In the genomic region with DNA sequence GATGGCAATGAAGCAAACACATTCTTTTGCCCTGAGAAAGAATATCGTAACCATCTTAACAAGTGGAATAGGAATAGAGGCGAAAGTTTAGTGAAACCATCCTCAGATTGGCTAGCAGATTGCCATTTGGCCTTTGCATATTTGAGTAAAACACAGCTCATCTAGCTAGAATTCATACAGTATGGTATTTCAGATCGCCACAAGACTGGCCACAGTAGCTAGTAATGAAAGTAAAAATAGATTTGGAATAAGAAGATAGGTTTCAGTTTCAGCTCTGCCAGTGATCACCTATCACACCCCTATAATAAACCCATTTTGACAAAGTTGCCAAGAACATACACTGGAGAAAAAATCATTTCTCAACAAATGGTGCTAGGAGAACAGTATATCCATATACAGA, we compare ENCODE assay signal across 22 cellular contexts.
A peak's percentile ranks its signal among the peaks of the same experiment; 100 is the strongest.
DNase-seq lines count a peak whose midpoint lies in the region; ATAC-seq and TF ChIP-seq lines count a peak whose summit lies in the region.
"Had no signal": no experiment of that assay in that cellular context is flagged by ENCODE, and none has a peak within 500 bp of the region (broad histone marks: within the 10 kb centered on the region; RNA-seq: fewer than 3 reads in every experiment).

No MANE protein-coding gene starts in this region.

- no peak for TF ChIP-seq CTCF in MM.1S (IDR thresholded peaks at IDR 0.05; ENCODE audit: low read length)
- no peak for TF ChIP-seq CTCF in H9 (conservative IDR thresholded peaks at IDR 0.05)

- H3K9ac ChIP-seq in MM.1S (ENCODE audit: low read length) = no peak overlapping the region
- H3K9ac ChIP-seq in H9 (ENCODE audit: extremely low read depth, insufficient read length, low read length) = no peak overlapping the region
- H3K9ac ChIP-seq: BLaER1 treated with 17β-estradiol and CSF1 and Interleukin-3, amounts not matched to agents 10 nM and 100 nM had no signal

- no peaks in the 10 kb centered on the region for H3K36me3 ChIP-seq in MM.1S (replicated peaks; ENCODE audit: insufficient read depth, low read length)
- H3K36me3 ChIP-seq: BLaER1 treated with 17β-estradiol and CSF1 and Interleukin-3, amounts not matched to agents 10 nM and 100 nM; SJCRH30 had no signal

- no peak overlapping the region for H3K23ac ChIP-seq in H9 (ENCODE audit: insufficient read length, low read depth, low read length)

- DNase-seq in MM.1S (peak; percentile 84), HUDEP-2 (lab: John Stamatoyannopoulos, UW; ENCODE audit: unreplicated experiment in 76 of 76) (no peak), H9 (no peak)
- DNase-seq in activated CD4-positive, CD25-positive, alpha-beta regulatory T cell (lab: John Stamatoyannopoulos, UW) = no peak
- DNase-seq in activated CD8-positive, alpha-beta memory T cell treated with anti-CD3 and anti-CD28 coated beads, Interleukin-2, amount 10 ng/mL, durations not matched to agents 7 days and 5 days = no peak
- DNase-seq: Calu3; CD8-positive, alpha-beta T cell; DMS53; EL; HCEC 1CT; NCI-H187; NCI-H2107; NCI-H226; NCI-H526; SJCRH30; T1000 had no signal

- H3K27ac ChIP-seq in MM.1S (ENCODE audit: low read length) (no peak overlapping the region), H9 (ENCODE audit: insufficient read length, low read depth, low read length) (no peak overlapping the region)
- H3K27ac ChIP-seq: A549; BLaER1 treated with 17β-estradiol and CSF1 and Interleukin-3, amounts not matched to agents 10 nM and 100 nM; SJCRH30 had no signal

- H3K27me3 ChIP-seq in MM.1S (replicated peaks; ENCODE audit: insufficient read depth, low read length) (no peaks in the 10 kb centered on the region), H9 (ENCODE audit: insufficient read depth, low read length) (no peaks in the 10 kb centered on the region)
- H3K27me3 ChIP-seq: BLaER1 treated with 17β-estradiol and CSF1 and Interleukin-3, amounts not matched to agents 10 nM and 100 nM; SJCRH30 had no signal

- H3K9me3 Mint-ChIP-seq in activated CD8-positive, alpha-beta memory T cell treated with anti-CD3 and anti-CD28 coated beads, Interleukin-2, amount 10 ng/mL, durations not matched to agents 7 days and 5 days (ENCODE audit: low read depth) = no peaks in the 10 kb centered on the region
- no peaks in the 10 kb centered on the region for H3K9me3 Mint-ChIP-seq in H9
- H3K9me3 Mint-ChIP-seq: CD8-positive, alpha-beta T cell had no signal

- no peaks in the 10 kb centered on the region for H3K9me2 ChIP-seq in MM.1S (replicated peaks; ENCODE audit: insufficient read depth, low read length)

- no peaks in the 10 kb centered on the region for H3K36me3 Mint-ChIP-seq in activated CD8-positive, alpha-beta memory T cell treated with anti-CD3 and anti-CD28 coated beads, Interleukin-2, amount 10 ng/mL, durations not matched to agents 7 days and 5 days
- H3K36me3 Mint-ChIP-seq in H9 (ENCODE audit: insufficient read depth in 1 of 3, low read depth in 3 of 3) = no peaks in the 10 kb centered on the region
- H3K36me3 Mint-ChIP-seq: CD8-positive, alpha-beta T cell had no signal

- H3K79me1 ChIP-seq in H9 (ENCODE audit: insufficient read depth, low read depth, low read length, poor library complexity, severe bottlenecking) = no peaks in the 10 kb centered on the region

- H2BK120ac ChIP-seq in H9 (ENCODE audit: low read depth, low read length, poor library complexity, severe bottlenecking) = no peak overlapping the region

- H3T11ph ChIP-seq in H9 (ENCODE audit: low read length) = no peak overlapping the region

- no peak overlapping the region for H3K14ac ChIP-seq in H9 (ENCODE audit: insufficient read depth, low read length)

- no peak overlapping the region for H2BK15ac ChIP-seq in H9 (ENCODE audit: low read depth, low read length)

- no peaks in the 10 kb centered on the region for H3K9me3 ChIP-seq in MM.1S (replicated peaks; ENCODE audit: insufficient read depth, low read length)
- H3K9me3 ChIP-seq in H9 (ENCODE audit: control insufficient read depth, low read depth, low read length) = no peaks in the 10 kb centered on the region
- H3K9me3 ChIP-seq: A549; BLaER1 treated with 17β-estradiol and CSF1 and Interleukin-3, amounts not matched to agents 10 nM and 100 nM; SJCRH30 had no signal

- H3K27ac Mint-ChIP-seq in activated CD8-positive, alpha-beta memory T cell treated with anti-CD3 and anti-CD28 coated beads, Interleukin-2, amount 10 ng/mL, durations not matched to agents 7 days and 5 days = no peak overlapping the region
- H3K27ac Mint-ChIP-seq in H9 = no peak overlapping the region
- H3K27ac Mint-ChIP-seq: CD8-positive, alpha-beta T cell had no signal

- no peaks in the 10 kb centered on the region for H3K79me2 ChIP-seq in MM.1S (ENCODE audit: low read length)
- H3K79me2 ChIP-seq in H9 (ENCODE audit: insufficient read depth, low read length) = no peaks in the 10 kb centered on the region

- H2BK20ac ChIP-seq in H9 (ENCODE audit: low read depth, low read length, poor library complexity, severe bottlenecking) = no peak overlapping the region

- H3F3A ChIP-seq in MM.1S (ENCODE audit: insufficient read depth, low read length) = peaks cover 12% of the 10 kb centered on the region; the same call in 1 of the 2 replicates

- H4K5ac ChIP-seq in H9 (ENCODE audit: insufficient read length, low read depth, low read length) = no peak overlapping the region

- no peaks in the 10 kb centered on the region for H3K23me2 ChIP-seq in H9 (ENCODE audit: insufficient read length, low read depth, low read length, poor library complexity, severe bottlenecking)

- H2AK5ac ChIP-seq in H9 (ENCODE audit: insufficient read length, low read length) = no peak overlapping the region

- H3K27me3 Mint-ChIP-seq in activated CD8-positive, alpha-beta memory T cell treated with anti-CD3 and anti-CD28 coated beads, Interleukin-2, amount 10 ng/mL, durations not matched to agents 7 days and 5 days = no peaks in the 10 kb centered on the region
- H3K27me3 Mint-ChIP-seq in H9 (ENCODE audit: low read depth) = no peaks in the 10 kb centered on the region

- H3K4me1 ChIP-seq in MM.1S (ENCODE audit: low read length) (peaks cover 32% of the 10 kb centered on the region), H9 (ENCODE audit: insufficient read depth, low read length) (no peaks in the 10 kb centered on the region)
- H3K4me1 ChIP-seq: A549, SJCRH30 had no signal

- no peak overlapping the region for H3K4me3 ChIP-seq in MM.1S (ENCODE audit: low read length)
- H3K4me3 ChIP-seq: A549; BLaER1 treated with 17β-estradiol and CSF1 and Interleukin-3, amounts not matched to agents 10 nM and 100 nM; SJCRH30 had no signal

- no peak overlapping the region for H3K18ac ChIP-seq in H9 (ENCODE audit: insufficient read length, low read depth, low read length)

- H2BK5ac ChIP-seq in H9 (ENCODE audit: insufficient read length, low read length) = no peak overlapping the region

- WGBS in H9 (ENCODE audit: extremely low coverage, insufficient read length, low lambda C conversion rate) = no CpG with 5 or more reads among the region's 3 CpGs

- H2BK12ac ChIP-seq in H9 (ENCODE audit: insufficient read length, low read depth, low read length) = no peak overlapping the region

- H3K4me1 Mint-ChIP-seq in activated CD8-positive, alpha-beta memory T cell treated with anti-CD3 and anti-CD28 coated beads, Interleukin-2, amount 10 ng/mL, durations not matched to agents 7 days and 5 days = no peaks in the 10 kb centered on the region
- peaks cover 7 to 8% of the 10 kb centered on the region in 2 experiments for H3K4me1 Mint-ChIP-seq in H9

- H4K91ac ChIP-seq in H9 (ENCODE audit: insufficient read length, low read depth, low read length) = no peak overlapping the region

- CTCF ChIA-PET in activated CD8-positive, alpha-beta memory T cell treated with anti-CD3 and anti-CD28 coated beads, Interleukin-2, amount 10 ng/mL, durations not matched to agents 7 days and 5 days (lab: Charles Lee) = no interaction called here

- H4K8ac ChIP-seq in H9 (replicated peaks; ENCODE audit: insufficient read length, low read depth, low read length) = no peak overlapping the region

- H3K56ac ChIP-seq in H9 (ENCODE audit: insufficient read length, low read depth, low read length) = no peak overlapping the region

- peak; percentile 48 for ATAC-seq in GM18508 (IDR thresholded peaks at IDR 0.05; ENCODE audit: insufficient read depth, unreplicated experiment)
- ATAC-seq in GM19468 (IDR thresholded peaks at IDR 0.05; ENCODE audit: extremely low read depth, unreplicated experiment) = peak; percentile 38
- peak; percentile 64 for ATAC-seq in HG02943 (IDR thresholded peaks at IDR 0.05; ENCODE audit: low read depth, unreplicated experiment)
- ATAC-seq in activated CD8-positive, alpha-beta memory T cell treated with anti-CD3 and anti-CD28 coated beads, Interleukin-2, amount 10 ng/mL, durations not matched to agents 7 days and 5 days = no peak
- ATAC-seq: A549; CD8-positive, alpha-beta T cell; Panc1 had no signal

- no peak overlapping the region for H3K4ac ChIP-seq in H9 (ENCODE audit: low read depth, low read length)

- peak overlapping the region; percentile 48; the same call in 1 of the 2 replicates for H3K4me2 ChIP-seq in MM.1S (ENCODE audit: low read depth, low read length)
- no peak overlapping the region for H3K4me2 ChIP-seq in H9 (ENCODE audit: insufficient read depth, insufficient read length, low read length)
- H3K4me2 ChIP-seq: A549; BLaER1 treated with 17β-estradiol and CSF1 and Interleukin-3, amounts not matched to agents 10 nM and 100 nM had no signal

- no peak overlapping the region for H3K4me3 Mint-ChIP-seq in activated CD8-positive, alpha-beta memory T cell treated with anti-CD3 and anti-CD28 coated beads, Interleukin-2, amount 10 ng/mL, durations not matched to agents 7 days and 5 days
- H3K4me3 Mint-ChIP-seq in H9 = no peak overlapping the region
- H3K4me3 Mint-ChIP-seq: CD8-positive, alpha-beta T cell had no signal

- H4K20me1 ChIP-seq in MM.1S (ENCODE audit: insufficient read depth, low read length) (no peaks in the 10 kb centered on the region), H9 (ENCODE audit: control insufficient read depth, insufficient read depth, insufficient read length) (no peaks in the 10 kb centered on the region)
- H4K20me1 ChIP-seq: BLaER1 treated with 17β-estradiol and CSF1 and Interleukin-3, amounts not matched to agents 10 nM and 100 nM had no signal

- H2AFZ ChIP-seq in MM.1S (ENCODE audit: low read length) = no peak overlapping the region
- H2AFZ ChIP-seq in H9 (ENCODE audit: low read length) = no peak overlapping the region
